In genomic region chr10:97598407-97599271, GRCh38 we compare ENCODE assay signal across 3 cellular contexts.
TF ChIP-seq lines count a peak whose summit lies in the region.

No MANE protein-coding gene starts in this region.

TF ChIP-seq in IMR-90, 13 proteins besides CTCF, POLR2A, EP300 and RAD21:
- TF ChIP-seq MAFK (IDR thresholded peaks at IDR 0.05; ENCODE audit: low read depth, low read length) (no peak), CHD1 (IDR thresholded peaks at IDR 0.05; ENCODE audit: low read depth, low read length) (no peak), ELK1 (IDR thresholded peaks at IDR 0.05; ENCODE audit: borderline replicate concordance, low read depth, low read length) (no peak), FOS (IDR thresholded peaks at IDR 0.05; ENCODE audit: low read depth, low read length) (no peak)

TF ChIP-seq in H1, 55 proteins besides CTCF, POLR2A, EP300 and RAD21:
- TF ChIP-seq KDM4A (IDR thresholded peaks at IDR 0.05; ENCODE audit: low read depth, low read length, severe bottlenecking), result no peak
- no peak for TF ChIP-seq JUN (IDR thresholded peaks at IDR 0.05; ENCODE audit: low read depth, low read length)
- TF ChIP-seq TAF1 (IDR thresholded peaks at IDR 0.05; ENCODE audit: low read depth, low read length), result no peak
- TF ChIP-seq CBX8 (IDR thresholded peaks at IDR 0.05; ENCODE audit: borderline replicate concordance, low read depth, low read length), result no peak
- TF ChIP-seq CHD2 (IDR thresholded peaks at IDR 0.05; ENCODE audit: low read length), result no peak
- no peak for TF ChIP-seq FOSL1 (IDR thresholded peaks at IDR 0.05; ENCODE audit: insufficient read depth, low read depth, low read length)
- no peak for TF ChIP-seq NRF1 (IDR thresholded peaks at IDR 0.05; ENCODE audit: low read depth, low read length)
- no peak for TF ChIP-seq MAFK (IDR thresholded peaks at IDR 0.05; ENCODE audit: low read depth, low read length)
- no peak for TF ChIP-seq RFX5 (IDR thresholded peaks at IDR 0.05; ENCODE audit: borderline replicate concordance, low read depth, low read length)
- TF ChIP-seq TCF12 (IDR thresholded peaks at IDR 0.05; ENCODE audit: low read depth, low read length), result no peak
- TF ChIP-seq JUND (IDR thresholded peaks at IDR 0.05; ENCODE audit: low read length), result no peak

TF ChIP-seq in SK-N-SH, 30 proteins besides CTCF, POLR2A, EP300 and RAD21:
- TF ChIP-seq RXRA (IDR thresholded peaks at IDR 0.05; ENCODE audit: borderline replicate concordance, low read depth) (no peak), PBX3 (IDR thresholded peaks at IDR 0.05) (no peak), SIN3A (IDR thresholded peaks at IDR 0.05; ENCODE audit: borderline replicate concordance, low read depth, low read length) (no peak), SMC3 (IDR thresholded peaks at IDR 0.05; ENCODE audit: low read depth, low read length) (no peak), MXI1 (IDR thresholded peaks at IDR 0.05; ENCODE audit: low read depth, low read length) (no peak), REST (IDR thresholded peaks at IDR 0.05; ENCODE audit: low read depth, low read length) (no peak), USF1 (IDR thresholded peaks at IDR 0.05; ENCODE audit: borderline replicate concordance, low read depth) (no peak), EZH2phosphoT487 (IDR thresholded peaks at IDR 0.05; ENCODE audit: borderline replicate concordance, low read depth) (no peak), RFX5 (IDR thresholded peaks at IDR 0.05; ENCODE audit: low read length) (no peak), JUND (IDR thresholded peaks at IDR 0.05) (no peak), POLR2AphosphoS5 (IDR thresholded peaks at IDR 0.05; ENCODE audit: low read depth, low read length) (no peak), CHD2 (IDR thresholded peaks at IDR 0.05; ENCODE audit: low read length, partially characterized antibody) (no peak), GATA2 (CRISPR knock-in tag; IDR thresholded peaks at IDR 0.05) (no peak), FOXJ3 (CRISPR knock-in tag; IDR thresholded peaks at IDR 0.05) (no peak), MAX (IDR thresholded peaks at IDR 0.05; ENCODE audit: low read depth) (no peak)
